Comparison of ENCODE assay signal across 24 cellular contexts in the genomic region with DNA sequence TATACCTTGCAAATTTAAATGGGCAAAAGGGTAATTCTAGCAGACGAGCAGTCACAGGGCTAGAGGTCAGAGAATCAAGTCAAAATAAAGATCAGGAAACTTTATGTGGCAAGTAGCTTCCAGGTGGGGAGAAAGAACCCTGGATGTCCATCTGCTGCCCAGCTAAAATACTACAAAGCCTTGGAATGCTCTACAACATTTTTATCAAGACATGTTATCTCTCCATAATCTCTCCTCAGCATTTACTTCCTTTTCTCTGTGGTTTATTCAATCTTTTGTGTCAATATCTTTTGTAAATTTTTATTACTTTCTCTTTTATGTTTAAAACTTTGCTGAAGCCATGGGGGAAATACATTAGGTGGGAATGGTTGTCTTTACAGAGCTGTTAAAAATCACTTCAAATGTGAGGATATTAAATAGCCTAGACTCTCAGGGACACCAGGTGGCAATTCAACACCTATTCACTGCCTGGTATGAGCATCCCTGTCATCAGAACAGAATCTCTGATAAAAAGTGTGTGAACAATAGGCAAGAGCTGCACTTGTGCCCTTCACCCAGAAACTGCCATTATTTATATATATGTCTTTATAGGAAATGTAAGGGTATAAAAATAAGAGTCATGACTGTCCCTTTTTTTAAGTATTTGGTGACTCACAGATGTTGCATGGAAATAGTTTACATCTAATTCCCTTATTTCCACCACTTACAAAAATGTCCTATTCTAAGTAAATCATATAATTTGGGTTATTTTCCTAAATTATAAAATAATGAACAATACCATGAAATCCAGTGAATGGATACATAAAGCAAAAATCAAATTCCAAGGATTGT.
A peak's percentile ranks its signal among the peaks of the same experiment; 100 is the strongest.
DNase-seq lines count a peak whose midpoint lies in the region; ATAC-seq, FAIRE-seq and TF ChIP-seq lines count a peak whose summit lies in the region.
"Had no signal": no experiment of that assay in that cellular context is flagged by ENCODE, and none has a peak within 500 bp of the region (broad histone marks: within the 10 kb centered on the region; RNA-seq: fewer than 3 reads in every experiment).

No MANE protein-coding gene starts in this region.

- peaks cover 0 to 17% of the 10 kb centered on the region in 2 donors for H3K4me1 ChIP-seq in right atrium auricular region
- H3K4me1 ChIP-seq in endothelial cell of umbilical vein (ENCODE audit: control insufficient read depth, extremely low read depth, insufficient read depth, low read length): peaks cover 49% of the 10 kb centered on the region
- H3K4me1 ChIP-seq: pancreas, Peyer's patch had no signal

- H3K27ac ChIP-seq in right atrium auricular region: peak overlapping the region; percentile 2 to 4
- H3K27ac ChIP-seq in endothelial cell of umbilical vein (ENCODE audit: insufficient read depth, low read depth, low read length): peak overlapping the region; percentile 75
- H3K27ac ChIP-seq: foreskin keratinocyte, pancreas, Peyer's patch had no signal

- H3K79me2 ChIP-seq in endothelial cell of umbilical vein (ENCODE audit: control insufficient read depth, insufficient read depth, low read length): no peaks in the 10 kb centered on the region

- intact Hi-C loops in left cardiac atrium (cut with DNase I) (loop anchor here in 1 of 2 donors (10.0 kb wide), 1 partner anchor 149 kb away; a partner anchor contains a TSS), endothelial cell of umbilical vein (cut with micrococcal nuclease) (loop anchor here (2.0 kb wide), 1 partner anchor 683 kb away; no protein-coding TSS in a partner anchor)

- no peaks in the 10 kb centered on the region for H3K9me3 ChIP-seq in right atrium auricular region
- no peaks in the 10 kb centered on the region for H3K9me3 ChIP-seq in endothelial cell of umbilical vein (replicated peaks; ENCODE audit: control insufficient read depth, insufficient read depth, low read length)
- H3K9me3 ChIP-seq: pancreas, Peyer's patch had no signal

- no peaks in the 10 kb centered on the region for H3K27me3 ChIP-seq in right atrium auricular region
- H3K27me3 ChIP-seq in endothelial cell of umbilical vein (ENCODE audit: control insufficient read depth in 2 of 2, insufficient read depth in 2 of 2, low read length in 2 of 2): no peaks in the 10 kb centered on the region
- H3K27me3 ChIP-seq: foreskin keratinocyte, pancreas, Peyer's patch had no signal

- TF ChIP-seq POLR2A in endothelial cell of umbilical vein (IDR thresholded peaks at IDR 0.05; ENCODE audit: low read depth, low read length): no peak

- no peak for FAIRE-seq in endothelial cell of umbilical vein (lab: Jason Lieb, UNC)
- FAIRE-seq: GM12878, islet of Langerhans, pancreas had no signal

- H3K4me2 ChIP-seq in endothelial cell of umbilical vein (ENCODE audit: insufficient read depth, low read length): peak overlapping the region; percentile 3

- no TSS peak for BruUV-seq in endothelial cell of umbilical vein (replicated peaks; lab: Mats Ljungman, UMichigan)

- no peak for TF ChIP-seq CTCF in right atrium auricular region (IDR thresholded peaks at IDR 0.05)
- TF ChIP-seq CTCF in endothelial cell of umbilical vein (IDR thresholded peaks at IDR 0.05; ENCODE audit: extremely low read depth in 1 of 2, insufficient read depth in 1 of 2, low read depth in 1 of 2, low read length in 2 of 2): no peak

- dilution Hi-C loops in endothelial cell of umbilical vein (cut with MboI; ENCODE audit: extremely low pct_ligation_motif_present, low sequenced_read_pairs): no loop called here

- DNase-seq in right atrium auricular region (ENCODE audit: low spot score): no peak
- DNase-seq in left cardiac atrium: no peak
- DNase-seq in NCI-H748 (lab: John Stamatoyannopoulos, UW; ENCODE audit: unreplicated experiment): peak; percentile 38
- DNase-seq in endothelial cell of umbilical vein (ENCODE audit: low read depth, low spot score): peak; percentile 48
- no peak for DNase-seq in activated CD4-positive, alpha-beta T cell treated with anti-CD3 and anti-CD28 coated beads for 1 hour
- no peak for DNase-seq in HEK293T (ENCODE audit: extremely low spot score)
- DNase-seq: activated CD4-positive, alpha-beta memory T cell treated with anti-CD3 and anti-CD28 coated beads for 36 hours; amygdala; DMS 273 treated with DMSO at 0.1 percent for 48 hours; foreskin keratinocyte; GOT3; hippocampal formation; KG1; naive thymus-derived CD4-positive, alpha-beta T cell; NCI-H2081; NCI-H774; pancreas; Peyer's patch; stimulated activated CD4-positive, alpha-beta T cell treated with anti-CD3 and anti-CD28 coated beads, Interleukin-1b, Interleukin-23, amount 100 ng/mL, for 48 hours; stimulated activated naive B cell treated with anti-CD40 and anti-IgM and Interleukin-4, amounts not matched to agents 10 μg/mL and 1 μg/mL and 100 μg/mL, for 72 hours had no signal

- no peak overlapping the region for H3K9ac ChIP-seq in endothelial cell of umbilical vein (replicated peaks; ENCODE audit: extremely low read depth, insufficient read depth, low read length)

- no peak overlapping the region for H3K4me3 ChIP-seq in right atrium auricular region
- H3K4me3 ChIP-seq in endothelial cell of umbilical vein (replicated peaks in 1 of 3; ENCODE audit: insufficient read depth in 1 of 3, low read depth in 1 of 3, low read length in 3 of 3): no peak overlapping the region
- H3K4me3 ChIP-seq: GM12878, lung, pancreas, Peyer's patch had no signal

- ATAC-seq in left cardiac atrium: no peak
- no peak for ATAC-seq in GM21723 (IDR thresholded peaks at IDR 0.05; ENCODE audit: unreplicated experiment)
- ATAC-seq: foreskin keratinocyte; GM12878; naive thymus-derived CD4-positive, alpha-beta T cell; pancreas; stimulated activated naive B cell treated with anti-CD40 and anti-IgM and Interleukin-4, amounts not matched to agents 10 μg/mL and 1 μg/mL and 100 μg/mL, for 72 hours had no signal

- no peaks in the 10 kb centered on the region for H3K9me1 ChIP-seq in endothelial cell of umbilical vein (replicated peaks; ENCODE audit: control insufficient read depth, extremely low read depth, insufficient read depth, low read length)

- H2AFZ ChIP-seq in endothelial cell of umbilical vein (ENCODE audit: low read depth, low read length): no peak overlapping the region

- H3K36me3 ChIP-seq in right atrium auricular region (peaks cover 15% of the 10 kb centered on the region), endothelial cell of umbilical vein (ENCODE audit: control insufficient read depth in 2 of 2, extremely low read depth in 1 of 2, insufficient read depth in 2 of 2, low read length in 2 of 2) (no peaks in the 10 kb centered on the region)

- CTCF ChIA-PET in endothelial cell of umbilical vein (lab: Charles Lee): interaction anchor here (1.4 kb wide), 1 partner anchor 43 kb away, joined by 3 read pairs; no protein-coding TSS in a partner anchor
- CTCF ChIA-PET in HEK293T (lab: Yijun Ruan, JAX): no interaction called here

- POLR2A ChIA-PET in endothelial cell of umbilical vein (lab: Charles Lee): no interaction called here
- POLR2A ChIA-PET in HEK293T (lab: Yijun Ruan, JAX): no interaction called here

- H4K20me1 ChIP-seq in endothelial cell of umbilical vein (replicated peaks; ENCODE audit: control insufficient read depth, extremely low read depth, insufficient read depth, low read length): no peaks in the 10 kb centered on the region

TF ChIP-seq in endothelial cell of umbilical vein, 7 proteins besides CTCF, POLR2A, EP300 and RAD21:
- no peak for TF ChIP-seq EZH2 (IDR thresholded peaks at IDR 0.05; ENCODE audit: borderline replicate concordance, low read depth, low read length, severe bottlenecking)
- TF ChIP-seq GATA2 (IDR thresholded peaks at IDR 0.05; ENCODE audit: insufficient read depth, insufficient read length, low read depth, low read length): peak; percentile 55
- peak; percentile 10 for TF ChIP-seq JUN (IDR thresholded peaks at IDR 0.05; ENCODE audit: borderline replicate concordance, insufficient read depth, insufficient read length, low read depth)
- TF ChIP-seq, protein P1, sequence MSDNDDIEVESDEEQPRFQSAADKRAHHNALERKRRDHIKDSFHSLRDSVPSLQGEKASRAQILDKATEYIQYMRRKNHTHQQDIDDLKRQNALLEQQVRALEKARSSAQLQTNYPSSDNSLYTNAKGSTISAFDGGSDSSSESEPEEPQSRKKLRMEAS (IDR thresholded peaks at IDR 0.05; ENCODE audit: insufficient read depth, insufficient read length): no peak
- no peak for TF ChIP-seq MYC (IDR thresholded peaks at IDR 0.05; ENCODE audit: low read depth, low read length)
TF ChIP-seq in endothelial cell of umbilical vein: peak in this region for 2.

TF ChIP-seq in HEK293T, 16 proteins besides CTCF, POLR2A, EP300 and RAD21:
- TF ChIP-seq CTBP1 (IDR thresholded peaks at IDR 0.05; ENCODE audit: borderline replicate concordance) (no peak), FOXA1 (IDR thresholded peaks at IDR 0.05) (no peak), SP1 (IDR thresholded peaks at IDR 0.05) (no peak), TARDBP (IDR thresholded peaks at IDR 0.05) (no peak), LEF1 (IDR thresholded peaks at IDR 0.05; ENCODE audit: borderline replicate concordance) (no peak), L3MBTL2 (conservative IDR thresholded peaks at IDR 0.05) (no peak), ZNF384 (IDR thresholded peaks at IDR 0.05) (no peak), SUZ12 (IDR thresholded peaks at IDR 0.05) (no peak)

Comparison
In these comparisons a context has a peak if more than half of its experiments do, and no peak if none do; other contexts are left out.
1. DNase-seq: peak in NCI-H748 (single experiment) and endothelial cell of umbilical vein (single experiment); none in right atrium auricular region (single experiment), left cardiac atrium (single experiment), activated CD4-positive, alpha-beta T cell treated with anti-CD3 and anti-CD28 coated beads for 1 hour (single experiment) and HEK293T (single experiment).